Comparison of ENCODE assay signal across 8 cellular contexts in genomic region chr17:58329035-58329807, GRCh38. TPM values are rescaled to one million over a fixed set of nuclear protein-coding genes. Genes with fewer than 3 reads are reported as not detected.
DNase-seq lines count a peak whose midpoint lies in the region; ATAC-seq, FAIRE-seq and TF ChIP-seq lines count a peak whose summit lies in the region.

No MANE protein-coding gene starts in this region.

- H3K9ac ChIP-seq in KMS-11 (peak overlapping the region; percentile 100; the same call in 1 of the 2 replicates), endothelial cell of umbilical vein (replicated peaks; ENCODE audit: extremely low read depth, insufficient read depth, low read length) (no peak overlapping the region)

- H3K36me3 ChIP-seq in KMS-11 (ENCODE audit: insufficient read depth), result peaks cover 11% of the 10 kb centered on the region; the same call in 1 of the 2 replicates
- H3K36me3 ChIP-seq in endothelial cell of umbilical vein (ENCODE audit: control insufficient read depth in 2 of 2, extremely low read depth in 1 of 2, insufficient read depth in 2 of 2, low read length in 2 of 2), result no peaks in the 10 kb centered on the region

- no TSS peak for BruUV-seq in endothelial cell of umbilical vein (replicated peaks; lab: Mats Ljungman, UMichigan)

- in situ Hi-C loops in G401 (cut with HindIII; ENCODE audit: low sequenced_read_pairs), result no loop called here

- no peaks in the 10 kb centered on the region for H3K9me1 ChIP-seq in endothelial cell of umbilical vein (replicated peaks; ENCODE audit: control insufficient read depth, extremely low read depth, insufficient read depth, low read length)

- H3K4me2 ChIP-seq in KMS-11, result peak overlapping the region; percentile 95
- no peak overlapping the region for H3K4me2 ChIP-seq in endothelial cell of umbilical vein (ENCODE audit: insufficient read depth, low read length)

- TF ChIP-seq POLR2A in endothelial cell of umbilical vein (IDR thresholded peaks at IDR 0.05; ENCODE audit: low read depth, low read length), result no peak

- DNase-seq in G401 (ENCODE audit: low spot score) (peak; percentile 37), endothelial cell of umbilical vein (ENCODE audit: low read depth, low spot score) (no peak), retinal pigment epithelial cell (ENCODE audit: low read depth) (no peak), DMS79 treated with DMSO at 0.1 percent for 48 hours (lab: John Stamatoyannopoulos, UW) (no peak), DMS114 treated with DMSO at 0.1 percent for 48 hours (lab: John Stamatoyannopoulos, UW; ENCODE audit: unreplicated experiment) (no peak)
- peak; percentile 77 to 93 for DNase-seq in activated CD4-positive, alpha-beta T cell treated with anti-CD3 and anti-CD28 coated beads, Interleukin-2, amount 50 U/mL, for 24 hours (ENCODE audit: low read depth in 1 of 2, low spot score in 1 of 2)

- peak; percentile 40 for FAIRE-seq in endothelial cell of umbilical vein (lab: Jason Lieb, UNC)

- H3K9me3 ChIP-seq in endothelial cell of umbilical vein (replicated peaks; ENCODE audit: control insufficient read depth, insufficient read depth, low read length), result no peaks in the 10 kb centered on the region

- H3K4me3 ChIP-seq in KMS-11 (IDR thresholded peaks at IDR 0.05; ENCODE audit: insufficient read depth, low read depth, low read length), result no peak overlapping the region
- no peak overlapping the region for H3K4me3 ChIP-seq in endothelial cell of umbilical vein (replicated peaks in 1 of 3; ENCODE audit: insufficient read depth in 1 of 3, low read depth in 1 of 3, low read length in 3 of 3)
- no peak overlapping the region for H3K4me3 ChIP-seq in retinal pigment epithelial cell (ENCODE audit: low read length)

- H2AFZ ChIP-seq in KMS-11 (ENCODE audit: low read depth) (no peak overlapping the region), endothelial cell of umbilical vein (ENCODE audit: low read depth, low read length) (no peak overlapping the region)

- H3K79me2 ChIP-seq in KMS-11 (ENCODE audit: insufficient read depth, low read depth) (peaks cover 44% of the 10 kb centered on the region), endothelial cell of umbilical vein (ENCODE audit: control insufficient read depth, insufficient read depth, low read length) (no peaks in the 10 kb centered on the region)

- dilution Hi-C loops in endothelial cell of umbilical vein (cut with MboI; ENCODE audit: extremely low pct_ligation_motif_present, low sequenced_read_pairs), result no loop called here

- peak; percentile 38 for ATAC-seq in GM21576 (IDR thresholded peaks at IDR 0.05; ENCODE audit: unreplicated experiment)

- H3K4me1 ChIP-seq in KMS-11 (ENCODE audit: low read depth, poor library complexity, severe bottlenecking) (peaks cover 40% of the 10 kb centered on the region), endothelial cell of umbilical vein (ENCODE audit: control insufficient read depth, extremely low read depth, insufficient read depth, low read length) (no peaks in the 10 kb centered on the region)

- POLR2A ChIA-PET in endothelial cell of umbilical vein (lab: Charles Lee), result no interaction called here

- H4K20me1 ChIP-seq in KMS-11 (ENCODE audit: insufficient read depth) (peaks cover 7% of the 10 kb centered on the region; the same call in 1 of the 2 replicates), endothelial cell of umbilical vein (replicated peaks; ENCODE audit: control insufficient read depth, extremely low read depth, insufficient read depth, low read length) (no peaks in the 10 kb centered on the region)

- H3K27me3 ChIP-seq in KMS-11 (ENCODE audit: insufficient read depth, low read depth) (no peaks in the 10 kb centered on the region), endothelial cell of umbilical vein (ENCODE audit: control insufficient read depth in 2 of 2, insufficient read depth in 2 of 2, low read length in 2 of 2) (peaks cover 13 to 14% of the 10 kb centered on the region in 2 experiments)

- H3K27ac ChIP-seq in KMS-11 (peak overlapping the region; percentile 96), endothelial cell of umbilical vein (ENCODE audit: insufficient read depth, low read depth, low read length) (no peak overlapping the region)

- CTCF ChIA-PET in endothelial cell of umbilical vein (lab: Charles Lee), result interaction anchor here (1.9 kb wide), 1 partner anchor 21 kb away, joined by 5 read pairs; no protein-coding TSS in a partner anchor

- intact Hi-C loops in endothelial cell of umbilical vein (cut with micrococcal nuclease), result no loop called here

- peak; percentile 79 for TF ChIP-seq CTCF in KMS-11 (conservative IDR thresholded peaks at IDR 0.05; ENCODE audit: low read depth, low read length)
- peak in 1 of 2 donors; percentile 18 for TF ChIP-seq CTCF in endothelial cell of umbilical vein (IDR thresholded peaks at IDR 0.05; ENCODE audit: extremely low read depth in 1 of 2, insufficient read depth in 1 of 2, low read depth in 1 of 2, low read length in 2 of 2)
- peak; percentile 46 for TF ChIP-seq CTCF in retinal pigment epithelial cell (conservative IDR thresholded peaks at IDR 0.05; ENCODE audit: low read depth, low read length)

TF ChIP-seq in endothelial cell of umbilical vein, 7 proteins besides CTCF, POLR2A, EP300 and RAD21:
- TF ChIP-seq MAX (IDR thresholded peaks at IDR 0.05; ENCODE audit: insufficient read depth, insufficient read length) (no peak), MYC (IDR thresholded peaks at IDR 0.05; ENCODE audit: low read depth, low read length) (no peak), GATA2 (IDR thresholded peaks at IDR 0.05; ENCODE audit: insufficient read depth, insufficient read length, low read depth, low read length) (no peak), FOS (IDR thresholded peaks at IDR 0.05; ENCODE audit: borderline replicate concordance, insufficient read depth, low read length) (no peak), POLR2AphosphoS5 (IDR thresholded peaks at IDR 0.05; ENCODE audit: insufficient read depth, low read depth, low read length) (no peak), EZH2 (IDR thresholded peaks at IDR 0.05; ENCODE audit: borderline replicate concordance, low read depth, low read length, severe bottlenecking) (no peak), JUN (IDR thresholded peaks at IDR 0.05; ENCODE audit: borderline replicate concordance, insufficient read depth, insufficient read length, low read depth) (no peak)

RNA-seq across cellular contexts. Expression of gene TSPOAP1, which starts 0.6 kb away (rescaled TPM):
- total RNA-seq in G401 (2014; rRNA removed; shearing (Covaris generic)), result not detected in 2 replicates
- not detected in 2 replicates for total RNA-seq in endothelial cell of umbilical vein
- not detected in 2 replicates for polyA plus RNA-seq in endothelial cell of umbilical vein
- polyA plus RNA-seq in endothelial cell of umbilical vein (2011; cell fraction: cytosol; rRNA removed), result not detected in 2 replicates
- polyA plus RNA-seq in endothelial cell of umbilical vein (2011; cell fraction: nucleus; rRNA removed), result not detected in 2 replicates
- polyA plus RNA-seq in endothelial cell of umbilical vein (2012), result not detected in 2 replicates
- polyA minus RNA-seq in endothelial cell of umbilical vein, result not detected in 2 replicates
- polyA minus RNA-seq in endothelial cell of umbilical vein (2011; cell fraction: cytosol; rRNA and poly(A)+ RNA removed), result not detected
- polyA minus RNA-seq in endothelial cell of umbilical vein (2011; cell fraction: nucleus; rRNA and poly(A)+ RNA removed), result not detected in 2 replicates

RNA-seq across cellular contexts. Expression of gene SUPT4H1, which starts 22.8 kb away (rescaled TPM):
- total RNA-seq in G401 (2014; rRNA removed; shearing (Covaris generic)), result 58.7 and 73.6 TPM in 2 replicates
- 70.9 and 77.5 TPM in 2 replicates for total RNA-seq in endothelial cell of umbilical vein
- 112 and 154 TPM in 2 replicates for polyA plus RNA-seq in endothelial cell of umbilical vein
- 103 and 166 TPM in 2 replicates for polyA plus RNA-seq in endothelial cell of umbilical vein (2011; cell fraction: cytosol; rRNA removed)
- 58.2 and 63.9 TPM in 2 replicates for polyA plus RNA-seq in endothelial cell of umbilical vein (2011; cell fraction: nucleus; rRNA removed)
- 136 and 149 TPM in 2 replicates for polyA plus RNA-seq in endothelial cell of umbilical vein (2012)
- polyA minus RNA-seq in endothelial cell of umbilical vein, result 101 and 131 TPM in 2 replicates
- 42.7 TPM for polyA minus RNA-seq in endothelial cell of umbilical vein (2011; cell fraction: cytosol; rRNA and poly(A)+ RNA removed)
- polyA minus RNA-seq in endothelial cell of umbilical vein (2011; cell fraction: nucleus; rRNA and poly(A)+ RNA removed), result 17.9 and 22.6 TPM in 2 replicates

RNA-seq across cellular contexts. Expression of gene MPO, which starts 48.5 kb away (rescaled TPM):
- not detected in 2 replicates for total RNA-seq in G401 (2014; rRNA removed; shearing (Covaris generic))
- not detected in 2 replicates for total RNA-seq in endothelial cell of umbilical vein
- polyA plus RNA-seq in endothelial cell of umbilical vein, result 0.02 TPM in 1 of 2 replicates, not detected in the other
- 0.01 TPM in 1 of 2 replicates, not detected in the other for polyA plus RNA-seq in endothelial cell of umbilical vein (2011; cell fraction: cytosol; rRNA removed)
- polyA plus RNA-seq in endothelial cell of umbilical vein (2011; cell fraction: nucleus; rRNA removed), result 0.04 TPM in 1 of 2 replicates, not detected in the other
- polyA plus RNA-seq in endothelial cell of umbilical vein (2012), result 0.05 TPM in 1 of 2 replicates, not detected in the other
- 0.10 TPM in 1 of 2 replicates, not detected in the other for polyA minus RNA-seq in endothelial cell of umbilical vein
- not detected for polyA minus RNA-seq in endothelial cell of umbilical vein (2011; cell fraction: cytosol; rRNA and poly(A)+ RNA removed)
- not detected in 2 replicates for polyA minus RNA-seq in endothelial cell of umbilical vein (2011; cell fraction: nucleus; rRNA and poly(A)+ RNA removed)

Comparison
In these comparisons a context has a peak if more than half of its experiments do, and no peak if none do; other contexts are left out.
1. DNase-seq: peak in G401 (single experiment) and activated CD4-positive, alpha-beta T cell treated with anti-CD3 and anti-CD28 coated beads, Interleukin-2, amount 50 U/mL, for 24 hours (2 of 2); none in endothelial cell of umbilical vein (single experiment), retinal pigment epithelial cell (single experiment), DMS79 treated with DMSO at 0.1 percent for 48 hours (single experiment) and DMS114 treated with DMSO at 0.1 percent for 48 hours (single experiment).